ENCODE assay signal across 1 cellular context in the genomic region with DNA sequence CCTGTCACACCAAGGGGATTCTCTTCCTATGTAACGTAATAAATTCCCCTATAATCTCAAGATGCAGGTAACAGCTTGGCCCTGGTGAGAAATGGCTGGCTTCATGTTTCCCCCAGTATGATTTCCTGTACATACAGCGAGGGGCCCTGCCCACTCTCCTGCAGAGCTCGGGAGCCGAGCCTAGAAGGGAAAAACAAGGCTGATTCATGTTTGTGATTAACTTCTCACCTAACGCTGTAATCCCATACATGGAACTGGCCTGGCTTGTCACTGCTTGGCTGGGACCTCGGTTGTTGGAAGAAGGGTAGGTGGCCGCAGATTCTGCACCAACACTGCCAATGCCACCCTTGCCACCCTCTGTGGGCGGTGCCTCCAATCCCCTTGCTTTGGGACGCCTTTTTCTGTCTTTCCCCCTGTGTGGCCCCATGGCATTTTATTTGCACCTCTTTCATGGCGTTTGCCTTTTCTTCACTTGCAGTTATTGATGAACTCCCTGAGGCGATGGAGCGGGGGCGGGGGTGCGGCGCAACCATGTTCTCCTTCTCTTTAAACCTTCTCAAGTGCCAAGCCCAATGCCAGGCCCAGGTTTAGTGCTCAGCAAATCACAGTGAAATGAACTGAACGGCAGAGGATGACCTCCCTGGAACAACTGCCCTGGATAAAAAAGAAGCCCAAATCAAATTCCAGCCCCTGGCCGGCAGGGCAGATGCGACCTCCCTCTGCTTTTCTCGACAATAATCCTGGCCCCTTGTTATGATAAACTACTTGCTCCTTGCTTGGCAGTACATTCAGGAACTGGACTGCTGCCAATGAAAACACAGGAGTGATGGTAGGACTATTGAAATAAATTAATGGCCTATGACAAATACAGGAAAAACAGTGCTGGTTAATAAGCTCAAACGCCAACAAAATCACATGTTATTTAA.
TF ChIP-seq lines count a peak whose summit lies in the region.

No MANE protein-coding gene starts in this region.

TF ChIP-seq in GM23338, 12 proteins besides CTCF, POLR2A, EP300 and RAD21 (continued from another document):
- no peak for TF ChIP-seq EZH2 (IDR thresholded peaks at IDR 0.05; ENCODE audit: low read depth, unreplicated experiment)
- TF ChIP-seq REST (IDR thresholded peaks at IDR 0.05; ENCODE audit: unreplicated experiment) = no peak
- no peak for TF ChIP-seq EZH2phosphoT487 (IDR thresholded peaks at IDR 0.05; ENCODE audit: unreplicated experiment)
- TF ChIP-seq ZNF114 (CRISPR knock-in tag; IDR thresholded peaks at IDR 0.05) = no peak
- TF ChIP-seq POLR2AphosphoS5 (IDR thresholded peaks at IDR 0.05; ENCODE audit: low read depth) = no peak
- TF ChIP-seq STAT1 (IDR thresholded peaks at IDR 0.05; ENCODE audit: unreplicated experiment) = no peak
- no peak for TF ChIP-seq JUNB (IDR thresholded peaks at IDR 0.05; ENCODE audit: unreplicated experiment)
- TF ChIP-seq ETS1 (IDR thresholded peaks at IDR 0.05) = no peak
- no peak for TF ChIP-seq NANOG (IDR thresholded peaks at IDR 0.05; ENCODE audit: borderline replicate concordance)
- no peak for TF ChIP-seq CREB1 (CRISPR knock-in tag; IDR thresholded peaks at IDR 0.05; ENCODE audit: low read depth)
